In the genomic region with DNA sequence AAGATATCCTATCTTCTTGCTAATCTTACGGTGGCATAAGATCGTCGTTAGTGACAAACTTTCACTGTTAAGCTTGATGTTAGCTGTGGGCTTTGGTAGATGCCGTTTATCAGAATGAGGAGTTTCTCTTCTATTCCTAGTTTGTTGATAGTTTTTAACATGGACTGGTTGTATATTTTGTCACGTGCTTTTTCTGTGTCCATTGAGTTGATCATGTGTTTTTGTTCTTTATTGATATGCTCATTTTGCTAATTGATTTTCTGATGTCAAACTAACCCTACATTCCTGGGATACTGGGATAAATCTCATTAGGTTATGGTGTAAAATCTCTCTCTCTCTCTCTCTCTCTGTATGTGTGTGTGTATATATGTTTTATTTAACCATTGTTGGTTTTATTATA, we compare ENCODE assay signal across 29 cellular contexts.
"Had no signal": no experiment of that assay in that cellular context is flagged by ENCODE, and none has a peak within 500 bp of the region (broad histone marks: within the 10 kb centered on the region; RNA-seq: fewer than 3 reads in every experiment).

No MANE protein-coding gene starts in this region.

- H3K4me1 Mint-ChIP-seq: endodermal cell had no signal

- H3K4me3 ChIP-seq: colonic mucosa, coronary artery, dorsolateral prefrontal cortex, esophagus muscularis mucosa, esophagus squamous epithelium, gastrocnemius medialis, gastroesophageal sphincter, heart left ventricle, heart right ventricle had no signal

- H3K4me3 Mint-ChIP-seq: dendritic cell treated with granulocyte-macrophage colony-stimulating factor and Interleukin-4, amounts not matched to agents 40 ng/mL and 50 ng/mL, for 4 days; effector memory CD8-positive, alpha-beta T cell; endodermal cell had no signal

- H3K27me3 Mint-ChIP-seq: dendritic cell treated with granulocyte-macrophage colony-stimulating factor and Interleukin-4, amounts not matched to agents 40 ng/mL and 50 ng/mL, for 4 days; effector memory CD8-positive, alpha-beta T cell had no signal

- H3K9me3 Mint-ChIP-seq: dendritic cell treated with granulocyte-macrophage colony-stimulating factor and Interleukin-4, amounts not matched to agents 40 ng/mL and 50 ng/mL, for 4 days had no signal

- DNase-seq: colonic mucosa; cortex of kidney; dermis blood vessel endothelial cell; dorsolateral prefrontal cortex; effector CD4-positive, alpha-beta T cell; effector CD8-positive, alpha-beta T cell; effector memory CD4-positive, alpha-beta T cell; effector memory CD8-positive, alpha-beta T cell; endodermal cell; erythroblast; esophagus squamous epithelium; foreskin fibroblast; foreskin keratinocyte; foreskin melanocyte; gastrocnemius medialis; glutamatergic neuron; head of caudate nucleus; heart left ventricle; heart right ventricle had no signal

- H3K27ac Mint-ChIP-seq: dendritic cell treated with granulocyte-macrophage colony-stimulating factor and Interleukin-4, amounts not matched to agents 40 ng/mL and 50 ng/mL, for 4 days; effector memory CD8-positive, alpha-beta T cell; endodermal cell had no signal

- FAIRE-seq: colon, endometrium, endothelial cell of umbilical vein, frontal cortex had no signal

- H3K27ac ChIP-seq: colonic mucosa, coronary artery, dorsolateral prefrontal cortex, epithelial cell of prostate, esophagus muscularis mucosa, esophagus squamous epithelium, foreskin keratinocyte, gastrocnemius medialis, gastroesophageal sphincter, heart left ventricle, heart right ventricle had no signal

- H3K9me3 ChIP-seq: colonic mucosa, esophagus muscularis mucosa, esophagus squamous epithelium, gastrocnemius medialis, gastroesophageal sphincter had no signal

- H3K27me3 ChIP-seq: colonic mucosa, dorsolateral prefrontal cortex, esophagus muscularis mucosa, esophagus squamous epithelium, foreskin keratinocyte, gastrocnemius medialis, gastroesophageal sphincter, heart left ventricle, heart right ventricle had no signal

- H3K4me1 ChIP-seq: colonic mucosa, esophagus muscularis mucosa, esophagus squamous epithelium, foreskin keratinocyte, gastrocnemius medialis, gastroesophageal sphincter, heart left ventricle, heart right ventricle had no signal

- ATAC-seq: effector memory CD8-positive, alpha-beta T cell; esophagus mucosa; foreskin keratinocyte; gastrocnemius medialis; gastroesophageal sphincter; heart left ventricle; heart right ventricle had no signal

- H3K36me3 ChIP-seq: colonic mucosa, esophagus muscularis mucosa, esophagus squamous epithelium, gastrocnemius medialis, gastroesophageal sphincter, heart left ventricle, heart right ventricle had no signal
